1 cellular context compared by ENCODE assay signal in the genomic region with DNA sequence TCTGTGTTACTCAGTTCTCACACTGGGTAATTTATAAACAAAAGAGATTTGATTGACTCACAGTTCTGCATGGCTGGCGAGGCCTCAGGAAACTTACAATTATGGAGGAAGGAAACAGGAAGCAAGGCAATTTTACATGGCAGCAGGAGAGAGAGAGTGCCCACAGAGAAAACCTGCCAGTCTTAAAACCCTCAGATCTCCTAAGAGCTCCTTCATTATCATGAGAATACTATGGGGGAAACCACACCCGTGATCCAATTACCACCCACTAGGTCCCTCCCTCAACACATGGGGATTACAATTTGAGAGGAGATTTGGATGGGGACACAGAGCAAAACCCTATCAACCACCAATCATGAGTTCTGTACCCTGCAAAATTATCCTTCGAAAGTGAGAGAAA.
TF ChIP-seq lines count a peak whose summit lies in the region.

No MANE protein-coding gene starts in this region.

TF ChIP-seq in WTC11, 78 proteins besides CTCF, POLR2A, EP300 and RAD21 (continued from another document):
- TF ChIP-seq, protein P1, sequence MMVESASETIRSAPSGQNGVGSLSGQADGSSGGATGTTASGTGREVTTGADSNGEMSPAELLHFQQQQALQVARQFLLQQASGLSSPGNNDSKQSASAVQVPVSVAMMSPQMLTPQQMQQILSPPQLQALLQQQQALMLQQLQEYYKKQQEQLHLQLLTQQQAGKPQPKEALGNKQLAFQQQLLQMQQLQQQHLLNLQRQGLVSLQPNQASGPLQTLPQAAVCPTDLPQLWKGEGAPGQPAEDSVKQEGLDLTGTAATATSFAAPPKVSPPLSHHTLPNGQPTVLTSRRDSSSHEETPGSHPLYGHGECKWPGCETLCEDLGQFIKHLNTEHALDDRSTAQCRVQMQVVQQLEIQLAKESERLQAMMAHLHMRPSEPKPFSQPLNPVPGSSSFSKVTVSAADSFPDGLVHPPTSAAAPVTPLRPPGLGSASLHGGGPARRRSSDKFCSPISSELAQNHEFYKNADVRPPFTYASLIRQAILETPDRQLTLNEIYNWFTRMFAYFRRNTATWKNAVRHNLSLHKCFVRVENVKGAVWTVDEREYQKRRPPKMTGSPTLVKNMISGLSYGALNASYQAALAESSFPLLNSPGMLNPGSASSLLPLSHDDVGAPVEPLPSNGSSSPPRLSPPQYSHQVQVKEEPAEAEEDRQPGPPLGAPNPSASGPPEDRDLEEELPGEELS (CRISPR knock-in tag; IDR thresholded peaks at IDR 0.05) = no peak
